ENCODE assay signal across 1 cellular context in the genomic region with DNA sequence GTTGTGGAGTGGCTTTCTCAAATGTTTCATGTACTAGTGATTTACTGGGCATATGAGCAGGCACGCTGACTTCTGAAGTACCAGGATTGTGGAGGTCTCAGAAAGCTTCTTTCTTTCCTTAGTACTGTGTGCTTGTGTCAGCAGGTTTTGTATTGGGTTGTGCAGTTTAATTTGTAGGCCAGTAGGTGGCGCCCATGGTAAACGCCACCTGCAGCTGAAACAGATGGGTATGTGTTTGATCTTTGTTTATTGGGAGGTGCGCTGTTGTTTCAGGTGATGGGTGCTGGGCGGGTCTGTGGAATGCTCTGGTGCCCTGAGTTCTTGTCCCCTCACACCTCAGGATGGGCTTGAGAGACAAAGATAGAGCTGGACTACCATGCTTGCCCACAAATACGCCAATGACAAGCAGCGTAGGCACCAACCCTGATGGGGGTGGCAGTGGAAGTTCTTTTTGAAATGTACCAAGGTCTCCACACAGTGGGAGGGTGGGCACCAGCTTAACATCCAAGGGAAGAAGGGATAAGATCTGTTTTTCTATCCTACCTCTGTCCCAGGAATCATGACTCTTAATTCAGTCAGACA.
TF ChIP-seq lines count a peak whose summit lies in the region.

No MANE protein-coding gene starts in this region.

TF ChIP-seq in WTC11, 78 proteins besides CTCF, POLR2A, EP300 and RAD21 (continued from another document):
- TF ChIP-seq, protein P1, sequence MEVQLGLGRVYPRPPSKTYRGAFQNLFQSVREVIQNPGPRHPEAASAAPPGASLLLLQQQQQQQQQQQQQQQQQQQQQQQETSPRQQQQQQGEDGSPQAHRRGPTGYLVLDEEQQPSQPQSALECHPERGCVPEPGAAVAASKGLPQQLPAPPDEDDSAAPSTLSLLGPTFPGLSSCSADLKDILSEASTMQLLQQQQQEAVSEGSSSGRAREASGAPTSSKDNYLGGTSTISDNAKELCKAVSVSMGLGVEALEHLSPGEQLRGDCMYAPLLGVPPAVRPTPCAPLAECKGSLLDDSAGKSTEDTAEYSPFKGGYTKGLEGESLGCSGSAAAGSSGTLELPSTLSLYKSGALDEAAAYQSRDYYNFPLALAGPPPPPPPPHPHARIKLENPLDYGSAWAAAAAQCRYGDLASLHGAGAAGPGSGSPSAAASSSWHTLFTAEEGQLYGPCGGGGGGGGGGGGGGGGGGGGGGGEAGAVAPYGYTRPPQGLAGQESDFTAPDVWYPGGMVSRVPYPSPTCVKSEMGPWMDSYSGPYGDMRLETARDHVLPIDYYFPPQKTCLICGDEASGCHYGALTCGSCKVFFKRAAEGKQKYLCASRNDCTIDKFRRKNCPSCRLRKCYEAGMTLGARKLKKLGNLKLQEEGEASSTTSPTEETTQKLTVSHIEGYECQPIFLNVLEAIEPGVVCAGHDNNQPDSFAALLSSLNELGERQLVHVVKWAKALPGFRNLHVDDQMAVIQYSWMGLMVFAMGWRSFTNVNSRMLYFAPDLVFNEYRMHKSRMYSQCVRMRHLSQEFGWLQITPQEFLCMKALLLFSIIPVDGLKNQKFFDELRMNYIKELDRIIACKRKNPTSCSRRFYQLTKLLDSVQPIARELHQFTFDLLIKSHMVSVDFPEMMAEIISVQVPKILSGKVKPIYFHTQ (CRISPR knock-in tag; IDR thresholded peaks at IDR 0.05): no peak
- TF ChIP-seq GRHL2 (CRISPR knock-in tag; IDR thresholded peaks at IDR 0.05; ENCODE audit: insufficient replicate concordance, severe bottlenecking) (no peak), KAT7 (CRISPR knock-in tag; IDR thresholded peaks at IDR 0.05; ENCODE audit: borderline replicate concordance) (no peak)
- TF ChIP-seq, protein P2, sequence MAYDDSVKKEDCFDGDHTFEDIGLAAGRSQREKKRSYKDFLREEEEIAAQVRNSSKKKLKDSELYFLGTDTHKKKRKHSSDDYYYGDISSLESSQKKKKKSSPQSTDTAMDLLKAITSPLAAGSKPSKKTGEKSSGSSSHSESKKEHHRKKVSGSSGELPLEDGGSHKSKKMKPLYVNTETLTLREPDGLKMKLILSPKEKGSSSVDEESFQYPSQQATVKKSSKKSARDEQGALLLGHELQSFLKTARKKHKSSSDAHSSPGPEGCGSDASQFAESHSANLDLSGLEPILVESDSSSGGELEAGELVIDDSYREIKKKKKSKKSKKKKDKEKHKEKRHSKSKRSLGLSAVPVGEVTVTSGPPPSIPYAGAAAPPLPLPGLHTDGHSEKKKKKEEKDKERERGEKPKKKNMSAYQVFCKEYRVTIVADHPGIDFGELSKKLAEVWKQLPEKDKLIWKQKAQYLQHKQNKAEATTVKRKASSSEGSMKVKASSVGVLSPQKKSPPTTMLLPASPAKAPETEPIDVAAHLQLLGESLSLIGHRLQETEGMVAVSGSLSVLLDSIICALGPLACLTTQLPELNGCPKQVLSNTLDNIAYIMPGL (CRISPR knock-in tag; IDR thresholded peaks at IDR 0.05): no peak
